15 cellular contexts compared by ENCODE assay signal in genomic region chr5:102888483-102888882, GRCh38.
"Had no signal": no experiment of that assay in that cellular context is flagged by ENCODE, and none has a peak within 500 bp of the region (broad histone marks: within the 10 kb centered on the region; RNA-seq: fewer than 3 reads in every experiment).

No MANE protein-coding gene starts in this region.

- DNase-seq: colonic mucosa; dermis blood vessel endothelial cell; kidney glomerular epithelial cell; naive thymus-derived CD4-positive, alpha-beta T cell; nucleus accumbens; ovary; right cardiac atrium; small intestine; stimulated activated CD4-positive, alpha-beta T cell treated with anti-CD3 and anti-CD28 coated beads, Interleukin-12 subunit alpha, Interleukin-12 subunit beta, amount 100 ng/mL, for 4 hours; stimulated activated naive CD4-positive, alpha-beta T cell treated with Interleukin-2 at 50 U/mL for 16 hours; testis; transverse colon had no signal

- H3K36me3 ChIP-seq: colonic mucosa, esophagus muscularis mucosa, gastroesophageal sphincter, neural progenitor cell, ovary, transverse colon had no signal

- H3K4me3 Mint-ChIP-seq: neural progenitor cell had no signal

- H3K27me3 Mint-ChIP-seq: naive thymus-derived CD4-positive, alpha-beta T cell had no signal

- H3K4me1 ChIP-seq: colonic mucosa, transverse colon had no signal

- H3K4me3 ChIP-seq: colonic mucosa, esophagus muscularis mucosa, gastroesophageal sphincter, neural progenitor cell, ovary, testis, transverse colon had no signal

- ATAC-seq: gastroesophageal sphincter; naive thymus-derived CD4-positive, alpha-beta T cell had no signal

- H3K9me3 ChIP-seq: colonic mucosa, esophagus muscularis mucosa, gastroesophageal sphincter, ovary, testis, transverse colon had no signal

- H3K27me3 ChIP-seq: colonic mucosa, esophagus muscularis mucosa, gastroesophageal sphincter, neural progenitor cell, ovary, testis, transverse colon had no signal

- H3K27ac ChIP-seq: colonic mucosa, esophagus muscularis mucosa, gastroesophageal sphincter, ovary, testis, transverse colon had no signal

- H3K27ac Mint-ChIP-seq: neural progenitor cell had no signal
